In genomic region chr6:100490065-100490464, GRCh38 we compare ENCODE assay signal across 28 cellular contexts. TPM values are rescaled to one million over a fixed set of nuclear protein-coding genes. Genes with fewer than 3 reads are reported as not detected.
"Had no signal": no experiment of that assay in that cellular context is flagged by ENCODE, and none has a peak within 500 bp of the region (broad histone marks: within the 10 kb centered on the region; RNA-seq: fewer than 3 reads in every experiment).

No MANE protein-coding gene starts in this region.

- H3K4me1 ChIP-seq: neural progenitor cell, parathyroid adenoma, psoas muscle, sigmoid colon, stomach, thyroid gland, tibial nerve, upper lobe of left lung, vagina had no signal

- H3K27me3 ChIP-seq: neural progenitor cell, ovary, right lobe of liver, thyroid gland, tibial nerve, upper lobe of left lung, vagina had no signal

- ATAC-seq: psoas muscle; right cardiac atrium; right lobe of liver; stimulated activated naive B cell treated with anti-CD40 and anti-IgM and Interleukin-4, amounts not matched to agents 10 μg/mL and 1 μg/mL and 100 μg/mL, for 72 hours had no signal

- H3K79me2 ChIP-seq: parathyroid adenoma had no signal

- DNase-seq: occipital lobe; ovary; posterior cingulate gyrus; psoas muscle; right cardiac atrium; right lobe of liver; sigmoid colon; small intestine; stimulated activated CD4-positive, alpha-beta T cell treated with anti-CD3 and anti-CD28 coated beads, Interleukin-15, amount 100 ng/mL, for 24 hours; stimulated activated CD4-positive, alpha-beta T cell treated with anti-CD3 and anti-CD28 coated beads, Interleukin-2, amount 100 ng/mL, for 24 hours; stimulated activated CD4-positive, alpha-beta T cell treated with anti-CD3 and anti-CD28 coated beads, Interleukin-2, amount 100 ng/mL, for 48 hours; stimulated activated CD4-positive, alpha-beta T cell treated with anti-CD3 and anti-CD28 coated beads, Interleukin-4, amount 100 ng/mL, for 24 hours; stimulated activated naive B cell treated with anti-CD40 and anti-IgM and Interleukin-4, amounts not matched to agents 10 μg/mL and 1 μg/mL and 100 μg/mL, for 72 hours; stimulated activated naive CD4-positive, alpha-beta T cell treated with Interleukin-2 at 50 U/mL for 16 hours; stomach; thyroid gland; trophoblast cell; upper lobe of left lung had no signal

- H3K4me2 ChIP-seq: neural progenitor cell had no signal

- H3K27me3 Mint-ChIP-seq: progenitor cell of endocrine pancreas had no signal

- H3K27ac Mint-ChIP-seq: neural progenitor cell; progenitor cell of endocrine pancreas; stimulated activated effector memory CD8-positive, alpha-beta T cell treated with anti-CD3 and anti-CD28 coated beads, Interleukin-12 subunit alpha, Interleukin-12 subunit beta, amount 100 ng/mL, for 72 hours; stimulated activated naive B cell treated with anti-CD40 and anti-IgM and Interleukin-4, amounts not matched to agents 10 μg/mL and 1 μg/mL and 100 μg/mL, for 72 hours; stimulated activated naive CD8-positive, alpha-beta T cell treated with anti-CD3 and anti-CD28 coated beads, Interleukin-15, Interleukin-2, amounts not matched to agents 100 ng/mL and 50 ng/mL, for 24 hours had no signal

- H3K4me3 ChIP-seq: neural progenitor cell, ovary, psoas muscle, right lobe of liver, sigmoid colon, stomach, thoracic aorta, thyroid gland, tibial nerve, upper lobe of left lung, vagina had no signal

- H3K4me3 Mint-ChIP-seq: nephron; neural progenitor cell; stimulated activated effector memory CD8-positive, alpha-beta T cell treated with anti-CD3 and anti-CD28 coated beads, Interleukin-12 subunit alpha, Interleukin-12 subunit beta, amount 100 ng/mL, for 72 hours; stimulated activated naive B cell treated with anti-CD40 and anti-IgM and Interleukin-4, amounts not matched to agents 10 μg/mL and 1 μg/mL and 100 μg/mL, for 72 hours; stimulated activated naive CD8-positive, alpha-beta T cell treated with anti-CD3 and anti-CD28 coated beads, Interleukin-15, Interleukin-2, amounts not matched to agents 100 ng/mL and 50 ng/mL, for 24 hours had no signal

- H3K9ac ChIP-seq: neural progenitor cell, parathyroid adenoma had no signal

- H3K9me3 Mint-ChIP-seq: stimulated activated naive B cell treated with anti-CD40 and anti-IgM and Interleukin-4, amounts not matched to agents 10 μg/mL and 1 μg/mL and 100 μg/mL, for 72 hours; stimulated activated naive CD8-positive, alpha-beta T cell treated with anti-CD3 and anti-CD28 coated beads, Interleukin-15, Interleukin-2, amounts not matched to agents 100 ng/mL and 50 ng/mL, for 24 hours had no signal

- H2AFZ ChIP-seq: neural progenitor cell, parathyroid adenoma had no signal

- H3K4me1 Mint-ChIP-seq: stimulated activated effector memory CD8-positive, alpha-beta T cell treated with anti-CD3 and anti-CD28 coated beads, Interleukin-12 subunit alpha, Interleukin-12 subunit beta, amount 100 ng/mL, for 72 hours; stimulated activated naive B cell treated with anti-CD40 and anti-IgM and Interleukin-4, amounts not matched to agents 10 μg/mL and 1 μg/mL and 100 μg/mL, for 72 hours had no signal

- H3K9me3 ChIP-seq: ovary, psoas muscle, right lobe of liver, sigmoid colon, stomach, thoracic aorta, thyroid gland, tibial nerve, upper lobe of left lung, vagina had no signal

- H3K36me3 ChIP-seq: neural progenitor cell, ovary, right lobe of liver, sigmoid colon, stomach, thoracic aorta, thyroid gland, tibial nerve, upper lobe of left lung, vagina had no signal

- H3K36me3 Mint-ChIP-seq: neural progenitor cell; stimulated activated effector memory CD8-positive, alpha-beta T cell treated with anti-CD3 and anti-CD28 coated beads, Interleukin-12 subunit alpha, Interleukin-12 subunit beta, amount 100 ng/mL, for 72 hours; stimulated activated naive B cell treated with anti-CD40 and anti-IgM and Interleukin-4, amounts not matched to agents 10 μg/mL and 1 μg/mL and 100 μg/mL, for 72 hours had no signal

- H3K27ac ChIP-seq: neural progenitor cell, ovary, parathyroid adenoma, psoas muscle, right lobe of liver, sigmoid colon, stomach, thoracic aorta, thyroid gland, tibial nerve, upper lobe of left lung, vagina had no signal

RNA-seq across cellular contexts. Expression of gene SIM1, which starts 25.3 kb away (rescaled TPM):
- total RNA-seq: occipital lobe, right cardiac atrium, sigmoid colon, temporal lobe, thoracic aorta, thyroid gland, tibial nerve, upper lobe of left lung, vagina had no signal
